ENCODE assay signal across 29 cellular contexts in the genomic region with DNA sequence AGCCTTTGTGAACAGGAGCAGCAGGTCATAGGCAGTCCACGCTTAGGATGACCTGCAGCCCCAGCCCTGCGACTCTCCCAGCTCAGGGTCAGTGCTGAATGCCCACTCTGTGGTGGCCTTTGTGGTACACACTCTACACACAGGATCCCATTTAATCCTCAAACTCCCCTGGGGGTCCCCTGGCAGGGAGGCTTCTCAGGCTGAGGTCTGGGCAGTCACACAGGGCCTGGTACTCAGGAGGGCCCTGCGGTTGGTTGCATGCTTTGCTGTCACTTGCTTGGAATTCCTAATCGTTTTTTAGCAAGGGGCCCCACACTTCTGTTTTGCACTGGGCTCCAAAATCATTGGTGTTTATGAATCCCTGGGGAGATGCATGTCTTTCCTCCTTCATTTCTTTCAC.
"Had no signal": no experiment of that assay in that cellular context is flagged by ENCODE, and none has a peak within 500 bp of the region (broad histone marks: within the 10 kb centered on the region; RNA-seq: fewer than 3 reads in every experiment).

No MANE protein-coding gene starts in this region.

- H3K79me2 ChIP-seq: parathyroid adenoma had no signal

- ATAC-seq: activated CD4-positive, CD25-positive, alpha-beta regulatory T cell treated with anti-CD3 and anti-CD28 coated beads, Interleukin-2, amount 50 U/mL, for 24 hours; foreskin keratinocyte; heart left ventricle; left colon; psoas muscle had no signal

- H3K9ac ChIP-seq: parathyroid adenoma had no signal

- H3K27me3 ChIP-seq: adrenal gland, brain microvascular endothelial cell, foreskin keratinocyte, heart left ventricle, right atrium auricular region, spleen, tibial nerve had no signal

- DNase-seq: activated CD4-positive, alpha-beta memory T cell treated with anti-CD3 and anti-CD28 coated beads for 36 hours; activated CD4-positive, alpha-beta T cell treated with anti-CD3 and anti-CD28 coated beads for 48 hours; activated CD8-positive, alpha-beta memory T cell treated with anti-CD3 and anti-CD28 coated beads, Interleukin-2, amount 50 U/mL, for 4 hours; activated effector memory CD4-positive, alpha-beta T cell treated with anti-CD3 and anti-CD28 coated beads, Interleukin-2, amount 50 U/mL, for 16 hours; activated naive CD4-positive, alpha-beta T cell treated with anti-CD3 and anti-CD28 coated beads for 36 hours; activated naive CD8-positive, alpha-beta T cell treated with anti-CD3 and anti-CD28 coated beads for 36 hours; activated T-cell treated with anti-CD3 and anti-CD28 coated beads, Interleukin-2, amount 50 U/mL, for 1 hour; adrenal gland; aorta; brain microvascular endothelial cell; cortex of kidney; foreskin keratinocyte; heart left ventricle; hypothalamus; immature natural killer cell; kidney; left colon; mammary epithelial cell; naive B cell; nephron progenitor cell; nucleus accumbens; psoas muscle; spleen; stimulated activated naive CD4-positive, alpha-beta T cell treated with Interleukin-2 at 50 U/mL for 16 hours; WERI-Rb-1 had no signal

- H3K4me1 ChIP-seq: foreskin keratinocyte, parathyroid adenoma, psoas muscle, right atrium auricular region, spleen had no signal

- H3K9me3 ChIP-seq: adrenal gland, heart left ventricle, psoas muscle, right atrium auricular region, spleen, tibial nerve had no signal

- H3K4me3 ChIP-seq: adrenal gland, heart left ventricle, psoas muscle, right atrium auricular region, spleen, tibial nerve had no signal

- H2AFZ ChIP-seq: parathyroid adenoma had no signal

- H3K27ac ChIP-seq: adrenal gland, brain microvascular endothelial cell, foreskin keratinocyte, heart left ventricle, parathyroid adenoma, psoas muscle, right atrium auricular region, spleen, tibial nerve, WERI-Rb-1 had no signal

- H3K36me3 ChIP-seq: adrenal gland, brain microvascular endothelial cell, heart left ventricle, right atrium auricular region, spleen, tibial nerve, WERI-Rb-1 had no signal
